In the genomic region with DNA sequence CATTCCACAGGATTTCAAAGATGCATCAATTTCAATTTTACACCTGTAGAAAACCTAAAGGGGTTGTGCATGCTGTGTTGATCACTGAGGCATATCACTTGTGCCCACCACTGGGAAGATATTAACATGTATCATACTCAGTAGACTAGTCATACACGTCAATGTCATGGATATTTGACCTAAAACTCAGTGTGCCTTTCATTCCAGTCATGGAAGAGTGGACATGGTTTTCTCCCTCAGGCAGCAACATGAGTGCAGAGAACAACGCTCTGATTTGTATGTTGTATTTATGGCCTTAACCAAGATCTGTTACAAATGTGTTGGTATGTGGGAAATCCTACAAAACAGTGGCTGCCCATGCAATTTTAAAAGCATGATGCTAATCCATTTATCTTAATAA, we compare ENCODE assay signal across 14 cellular contexts. TPM values are rescaled to one million over a fixed set of nuclear protein-coding genes. Genes with fewer than 3 reads are reported as not detected.
DNase-seq lines count a peak whose midpoint lies in the region; TF ChIP-seq lines count a peak whose summit lies in the region.
"Had no signal": no experiment of that assay in that cellular context is flagged by ENCODE, and none has a peak within 500 bp of the region (broad histone marks: within the 10 kb centered on the region; RNA-seq: fewer than 3 reads in every experiment).

No MANE protein-coding gene starts in this region.

- H3K79me2 ChIP-seq in Karpas-422 (ENCODE audit: low read length), result no peaks in the 10 kb centered on the region

- no peak overlapping the region for H3K9ac ChIP-seq in Karpas-422 (ENCODE audit: low read length)

- H3K4me2 ChIP-seq in Karpas-422 (ENCODE audit: low read depth, low read length, poor library complexity, severe bottlenecking), result no peak overlapping the region
- H3K4me2 ChIP-seq: GM23338 had no signal

- DNase-seq in Karpas-422 (peak; percentile 16), kidney epithelial cell (ENCODE audit: low read depth) (peak; percentile 45), renal cortical epithelial cell (ENCODE audit: low read depth) (peak; percentile 89), NCI-H524 (lab: John Stamatoyannopoulos, UW) (no peak), germinal center (ENCODE audit: low spot score) (no peak), NOMO-1 (lab: John Stamatoyannopoulos, UW; ENCODE audit: unreplicated experiment in 2 of 2) (no peak)
- DNase-seq: AML-193; Caco-2; CD4-positive, alpha-beta T cell; H7; HFFc6; IMR-90 had no signal

- H3K4me3 ChIP-seq in Karpas-422 (ENCODE audit: low read length), result no peak overlapping the region
- no peak overlapping the region for H3K4me3 ChIP-seq in kidney epithelial cell (ENCODE audit: low read depth, low read length)
- H3K4me3 ChIP-seq: GM23338 had no signal

- H3K27me3 ChIP-seq in Karpas-422 (ENCODE audit: low read length) (no peaks in the 10 kb centered on the region), kidney epithelial cell (ENCODE audit: control insufficient read depth, insufficient read depth, low read length) (no peaks in the 10 kb centered on the region)

- H3K36me3 ChIP-seq in Karpas-422 (ENCODE audit: insufficient read depth, low read length), result no peaks in the 10 kb centered on the region
- no peaks in the 10 kb centered on the region for H3K36me3 ChIP-seq in kidney epithelial cell (ENCODE audit: control insufficient read depth, insufficient read depth, low read length)

- no peak overlapping the region for H2AFZ ChIP-seq in Karpas-422 (ENCODE audit: low read length)
- H2AFZ ChIP-seq: GM23338 had no signal

- H3K4me1 ChIP-seq in Karpas-422 (ENCODE audit: low read length), result peaks cover 1% of the 10 kb centered on the region

- H4K20me1 ChIP-seq in Karpas-422 (ENCODE audit: insufficient read depth, low read depth, low read length), result no peaks in the 10 kb centered on the region

- H3K27ac ChIP-seq in Karpas-422 (ENCODE audit: low read length), result no peak overlapping the region
- H3K27ac ChIP-seq: C4-2B had no signal

- TF ChIP-seq CTCF in kidney epithelial cell (IDR thresholded peaks at IDR 0.05; ENCODE audit: insufficient read depth, low read length, poor library complexity, severe bottlenecking), result no peak

- H3K9me3 ChIP-seq in Karpas-422 (ENCODE audit: low read length), result no peaks in the 10 kb centered on the region
- H3K9me3 ChIP-seq: Caco-2 had no signal

- no peaks in the 10 kb centered on the region for H3K9me2 ChIP-seq in Karpas-422 (replicated peaks; ENCODE audit: insufficient read depth, low read length)

RNA-seq across cellular contexts. Expression of a gene that starts 6.1 kb away (rescaled TPM):
- 4.4 and 7.8 TPM in 2 replicates for total RNA-seq in Karpas-422 (2014; rRNA removed; shearing (Covaris generic); ENCODE audit: low replicate concordance)
- total RNA-seq in kidney epithelial cell, result 8.2 and 9.9 TPM in 2 replicates
- 3.6 and 6.2 TPM in 2 replicates for total RNA-seq in renal cortical epithelial cell
- total RNA-seq: CD4-positive, alpha-beta T cell had no signal

RNA-seq across cellular contexts. Expression of a gene that starts 20.9 kb away (rescaled TPM):
- not detected in 2 replicates for total RNA-seq in Karpas-422 (2014; rRNA removed; shearing (Covaris generic); ENCODE audit: low replicate concordance)
- 0.07 and 0.13 TPM in 2 replicates for total RNA-seq in kidney epithelial cell
- under 0.01 TPM in 1 of 2 replicates, not detected in the other for total RNA-seq in renal cortical epithelial cell
- total RNA-seq: CD4-positive, alpha-beta T cell; GM23338 had no signal

Comparison
In these comparisons a context has a peak if more than half of its experiments do, and no peak if none do; other contexts are left out.
1. DNase-seq: peak in Karpas-422 (single experiment), kidney epithelial cell (single experiment) and renal cortical epithelial cell (single experiment); none in NCI-H524 (0 of 2), germinal center (single experiment) and NOMO-1 (0 of 2).